15 cellular contexts compared by ENCODE assay signal in the genomic region with DNA sequence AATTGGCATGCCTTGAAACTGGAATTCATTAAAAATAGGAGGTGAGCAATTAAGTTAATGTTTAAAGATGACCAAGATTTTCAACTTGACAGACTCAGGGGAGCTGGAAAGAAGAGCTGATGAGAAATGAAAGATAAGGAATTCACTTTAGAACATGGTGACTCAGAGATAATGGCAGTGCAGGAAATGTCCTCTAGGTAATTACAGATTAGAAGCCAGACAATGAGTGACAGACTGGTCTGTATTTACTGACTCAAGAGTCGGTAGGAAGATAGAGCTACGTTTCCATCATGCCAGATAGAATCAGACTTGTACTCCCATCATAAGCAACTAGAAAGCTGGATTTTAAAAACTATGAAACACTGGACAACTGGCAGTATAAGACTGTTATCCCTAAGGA.
DNase-seq lines count a peak whose midpoint lies in the region; ATAC-seq and TF ChIP-seq lines count a peak whose summit lies in the region.
"Had no signal": no experiment of that assay in that cellular context is flagged by ENCODE, and none has a peak within 500 bp of the region (broad histone marks: within the 10 kb centered on the region; RNA-seq: fewer than 3 reads in every experiment).

No MANE protein-coding gene starts in this region.

- no peaks in the 10 kb centered on the region for H3K79me2 ChIP-seq in SK-N-SH (ENCODE audit: insufficient read depth)

- H3F3A ChIP-seq in SK-N-SH (replicated peaks; ENCODE audit: insufficient read depth) = no peaks in the 10 kb centered on the region

- H3K9ac ChIP-seq in SK-N-SH = no peak overlapping the region
- H3K9ac ChIP-seq: BLaER1 treated with 17β-estradiol and CSF1 and Interleukin-3, amounts not matched to agents 10 nM and 100 nM; GM23248 had no signal

- H3K36me3 ChIP-seq in SK-N-SH (replicated peaks in 1 of 2; ENCODE audit: control insufficient read depth in 1 of 2, insufficient read depth in 2 of 2, low read length in 1 of 2) (no peaks in the 10 kb centered on the region), mesodermal cell (ENCODE audit: control insufficient read depth, insufficient read depth, low read length) (no peaks in the 10 kb centered on the region)
- H3K36me3 ChIP-seq: BLaER1 treated with 17β-estradiol and CSF1 and Interleukin-3, amounts not matched to agents 10 nM and 100 nM; HAP-1 had no signal

- H4K20me1 ChIP-seq in SK-N-SH (ENCODE audit: insufficient read depth) = no peaks in the 10 kb centered on the region
- H4K20me1 ChIP-seq: BLaER1 treated with 17β-estradiol and CSF1 and Interleukin-3, amounts not matched to agents 10 nM and 100 nM had no signal

- H3K9me2 ChIP-seq in SK-N-SH = no peaks in the 10 kb centered on the region

- POLR2A ChIA-PET in SK-N-SH (lab: Yijun Ruan, JAX) = no interaction called here

- TF ChIP-seq CTCF in SK-N-SH (IDR thresholded peaks at IDR 0.05) (no peak), progenitor cell of endocrine pancreas (IDR thresholded peaks at IDR 0.05; ENCODE audit: unreplicated experiment) (no peak)

- CTCF ChIA-PET in SK-N-SH (lab: Yijun Ruan, JAX) = interaction anchor here (0.9 to 2.9 kb wide), 7 partner anchors 9 to 150 kb away, joined by 3 to 8 read pairs (median 3); no protein-coding TSS in a partner anchor

- H3K4me2 ChIP-seq in SK-N-SH = no peak overlapping the region
- H3K4me2 ChIP-seq: BLaER1 treated with 17β-estradiol and CSF1 and Interleukin-3, amounts not matched to agents 10 nM and 100 nM had no signal

- H3K27me3 ChIP-seq in SK-N-SH (ENCODE audit: insufficient read depth) = no peaks in the 10 kb centered on the region
- H3K27me3 ChIP-seq: BLaER1 treated with 17β-estradiol and CSF1 and Interleukin-3, amounts not matched to agents 10 nM and 100 nM had no signal

- H3K9me3 ChIP-seq in SK-N-SH (no peaks in the 10 kb centered on the region), mesodermal cell (ENCODE audit: control insufficient read depth, low read length) (no peaks in the 10 kb centered on the region)
- H3K9me3 ChIP-seq: HAP-1 had no signal

- no peak overlapping the region for H3K4me3 Mint-ChIP-seq in progenitor cell of endocrine pancreas (ENCODE audit: low read depth)
- H3K4me3 Mint-ChIP-seq: B cell; CD8-positive, alpha-beta T cell had no signal

- peaks cover 11% of the 10 kb centered on the region for H3K9me3 Mint-ChIP-seq in progenitor cell of endocrine pancreas (ENCODE audit: low read depth)

- DNase-seq in SK-N-SH (no peak), iPS-NIHi7 (ENCODE audit: extremely low spot score) (peak; percentile 17), activated gamma-delta T cell treated with Interleukin-2 at 50 U/mL for 16 hours (no peak), progenitor cell of endocrine pancreas (ENCODE audit: low spot score, unreplicated experiment) (no peak)
- DNase-seq in activated CD8-positive, alpha-beta memory T cell treated with anti-CD3 and anti-CD28 coated beads, Interleukin-2, amount 50 U/mL, for 48 hours = no peak
- DNase-seq: Calu3; CD8-positive, alpha-beta T cell; DMS79 treated with DMSO at 0.1 percent for 48 hours; GF-D8; GM23248 had no signal

- H3K27me3 Mint-ChIP-seq in progenitor cell of endocrine pancreas = peaks cover 43% of the 10 kb centered on the region

- H3K4me1 Mint-ChIP-seq in progenitor cell of endocrine pancreas (ENCODE audit: low read depth) = no peaks in the 10 kb centered on the region
- H3K4me1 Mint-ChIP-seq: B cell had no signal

- no peaks in the 10 kb centered on the region for H3K36me3 Mint-ChIP-seq in progenitor cell of endocrine pancreas (ENCODE audit: insufficient read depth)
- H3K36me3 Mint-ChIP-seq: CD8-positive, alpha-beta T cell had no signal

- no peak for TF ChIP-seq RAD21 in SK-N-SH (IDR thresholded peaks at IDR 0.05; ENCODE audit: low read length)

- WGBS in SK-N-SH (ENCODE audit: low lambda C conversion rate) = 6% methylated on average over 2 of the region's 2 CpGs
- whole genome bisulfite sequencing in mesodermal cell (ENCODE audit: insufficient coverage in 2 of 2), 2 experiments = 0% methylated on average over 1 of the region's 2 CpGs; no CpG with 5 or more reads in 1 of the 2 experiments

- no peak overlapping the region; a peak in 2 of 4 replicates for H3K27ac ChIP-seq in SK-N-SH (ENCODE audit: low read depth in 2 of 2, low read length in 1 of 2)
- H3K27ac ChIP-seq in mesodermal cell (ENCODE audit: low read depth, low read length, severe bottlenecking) = peak overlapping the region; percentile 39
- H3K27ac ChIP-seq: BLaER1 treated with 17β-estradiol and CSF1 and Interleukin-3, amounts not matched to agents 10 nM and 100 nM; GM23248 had no signal

- H3K27ac Mint-ChIP-seq in progenitor cell of endocrine pancreas = no peak overlapping the region
- H3K27ac Mint-ChIP-seq: B cell; CD8-positive, alpha-beta T cell had no signal

- H2AFZ ChIP-seq in SK-N-SH (ENCODE audit: low read depth) = no peak overlapping the region
- H2AFZ ChIP-seq: GM23248 had no signal

- peak in 1 of 2 experiments; percentile 13; a peak in 1 of 4 replicates for TF ChIP-seq EP300 in SK-N-SH (IDR thresholded peaks at IDR 0.05; ENCODE audit: borderline replicate concordance in 1 of 2, low read depth in 1 of 2, low read length in 1 of 2)

- H3K4me1 ChIP-seq in SK-N-SH (ENCODE audit: control insufficient read depth in 1 of 2, insufficient read depth in 2 of 2, low read depth in 1 of 2, low read length in 1 of 2) (peaks cover 0 to 11% of the 10 kb centered on the region in 2 experiments; a peak in 1 of 4 replicates), mesodermal cell (ENCODE audit: control insufficient read depth, insufficient read depth, low read length, poor library complexity, severe bottlenecking) (peaks cover 13% of the 10 kb centered on the region)
- H3K4me1 ChIP-seq: BLaER1 treated with 17β-estradiol and CSF1 and Interleukin-3, amounts not matched to agents 10 nM and 100 nM; HAP-1 had no signal

- ATAC-seq in SK-N-SH treated with all-trans-retinoic acid at 6 μM for 48 hours = no peak
- ATAC-seq: CD8-positive, alpha-beta T cell had no signal

- no peak overlapping the region for H3K4me3 ChIP-seq in SK-N-SH (ENCODE audit: low read depth in 2 of 2, low read length in 1 of 2)
- H3K4me3 ChIP-seq in mesodermal cell (ENCODE audit: extremely low read depth, insufficient read depth, low read length, poor library complexity, severe bottlenecking) = no peak overlapping the region
- H3K4me3 ChIP-seq: BLaER1 treated with 17β-estradiol and CSF1 and Interleukin-3, amounts not matched to agents 10 nM and 100 nM; GM23248; HAP-1 had no signal

TF ChIP-seq in SK-N-SH, 30 proteins besides CTCF, POLR2A, EP300 and RAD21:
- TF ChIP-seq SIN3A (IDR thresholded peaks at IDR 0.05; ENCODE audit: borderline replicate concordance, low read depth, low read length) (no peak), GATA2 (CRISPR knock-in tag; IDR thresholded peaks at IDR 0.05) (peak; percentile 70)

TF ChIP-seq in SK-N-SH treated with all-trans-retinoic acid at 6 μM for 48 hours, 23 proteins besides CTCF, POLR2A, EP300 and RAD21 (continues in another document):
- TF ChIP-seq OSR1 (CRISPR knock-in tag; IDR thresholded peaks at IDR 0.05) (no peak), ZNF8 (CRISPR knock-in tag; IDR thresholded peaks at IDR 0.05) (no peak), ZNF565 (CRISPR knock-in tag; conservative IDR thresholded peaks at IDR 0.05; ENCODE audit: low read depth) (no peak), ZFP3 (CRISPR knock-in tag; IDR thresholded peaks at IDR 0.05) (no peak), GLIS3 (CRISPR knock-in tag; IDR thresholded peaks at IDR 0.05) (no peak), PPARA (CRISPR knock-in tag; IDR thresholded peaks at IDR 0.05; ENCODE audit: borderline replicate concordance) (no peak), CSDC2 (CRISPR knock-in tag; IDR thresholded peaks at IDR 0.05) (no peak), ARNTL (CRISPR knock-in tag; IDR thresholded peaks at IDR 0.05; ENCODE audit: borderline replicate concordance, low read depth) (no peak), RARB (CRISPR knock-in tag; IDR thresholded peaks at IDR 0.05) (no peak), TCF4 (CRISPR knock-in tag; IDR thresholded peaks at IDR 0.05; ENCODE audit: borderline replicate concordance) (no peak), SNAI2 (CRISPR knock-in tag; IDR thresholded peaks at IDR 0.05) (no peak)
- TF ChIP-seq, protein P1, sequence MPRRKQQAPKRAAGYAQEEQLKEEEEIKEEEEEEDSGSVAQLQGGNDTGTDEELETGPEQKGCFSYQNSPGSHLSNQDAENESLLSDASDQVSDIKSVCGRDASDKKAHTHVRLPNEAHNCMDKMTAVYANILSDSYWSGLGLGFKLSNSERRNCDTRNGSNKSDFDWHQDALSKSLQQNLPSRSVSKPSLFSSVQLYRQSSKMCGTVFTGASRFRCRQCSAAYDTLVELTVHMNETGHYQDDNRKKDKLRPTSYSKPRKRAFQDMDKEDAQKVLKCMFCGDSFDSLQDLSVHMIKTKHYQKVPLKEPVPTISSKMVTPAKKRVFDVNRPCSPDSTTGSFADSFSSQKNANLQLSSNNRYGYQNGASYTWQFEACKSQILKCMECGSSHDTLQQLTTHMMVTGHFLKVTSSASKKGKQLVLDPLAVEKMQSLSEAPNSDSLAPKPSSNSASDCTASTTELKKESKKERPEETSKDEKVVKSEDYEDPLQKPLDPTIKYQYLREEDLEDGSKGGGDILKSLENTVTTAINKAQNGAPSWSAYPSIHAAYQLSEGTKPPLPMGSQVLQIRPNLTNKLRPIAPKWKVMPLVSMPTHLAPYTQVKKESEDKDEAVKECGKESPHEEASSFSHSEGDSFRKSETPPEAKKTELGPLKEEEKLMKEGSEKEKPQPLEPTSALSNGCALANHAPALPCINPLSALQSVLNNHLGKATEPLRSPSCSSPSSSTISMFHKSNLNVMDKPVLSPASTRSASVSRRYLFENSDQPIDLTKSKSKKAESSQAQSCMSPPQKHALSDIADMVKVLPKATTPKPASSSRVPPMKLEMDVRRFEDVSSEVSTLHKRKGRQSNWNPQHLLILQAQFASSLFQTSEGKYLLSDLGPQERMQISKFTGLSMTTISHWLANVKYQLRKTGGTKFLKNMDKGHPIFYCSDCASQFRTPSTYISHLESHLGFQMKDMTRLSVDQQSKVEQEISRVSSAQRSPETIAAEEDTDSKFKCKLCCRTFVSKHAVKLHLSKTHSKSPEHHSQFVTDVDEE (CRISPR knock-in tag; IDR thresholded peaks at IDR 0.05) = no peak
